Comparison of ENCODE assay signal across 2 cellular contexts in the genomic region with DNA sequence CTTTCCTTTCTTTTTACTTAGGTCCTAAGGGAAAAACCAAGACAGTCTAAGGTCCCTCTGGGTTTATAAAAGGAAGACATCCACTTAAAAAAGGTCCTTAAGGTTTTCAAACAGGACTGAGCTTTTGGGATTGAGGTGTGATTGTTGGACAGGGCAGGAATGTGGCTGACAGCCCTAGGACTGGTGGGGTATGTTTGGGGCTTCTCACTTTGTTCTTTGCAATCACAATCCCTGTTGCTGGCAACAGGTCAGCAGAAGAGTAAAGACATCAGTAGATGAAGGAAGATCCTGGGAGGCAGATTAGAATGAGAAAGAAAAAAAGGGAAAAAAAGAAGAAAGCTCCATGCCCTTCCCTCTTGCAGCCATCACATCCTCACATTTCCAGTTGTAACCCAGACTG.
TF ChIP-seq lines count a peak whose summit lies in the region.

No MANE protein-coding gene starts in this region.

TF ChIP-seq in SK-N-SH, 30 proteins besides CTCF, POLR2A, EP300 and RAD21 (continued from another document):
- TF ChIP-seq, protein P1, sequence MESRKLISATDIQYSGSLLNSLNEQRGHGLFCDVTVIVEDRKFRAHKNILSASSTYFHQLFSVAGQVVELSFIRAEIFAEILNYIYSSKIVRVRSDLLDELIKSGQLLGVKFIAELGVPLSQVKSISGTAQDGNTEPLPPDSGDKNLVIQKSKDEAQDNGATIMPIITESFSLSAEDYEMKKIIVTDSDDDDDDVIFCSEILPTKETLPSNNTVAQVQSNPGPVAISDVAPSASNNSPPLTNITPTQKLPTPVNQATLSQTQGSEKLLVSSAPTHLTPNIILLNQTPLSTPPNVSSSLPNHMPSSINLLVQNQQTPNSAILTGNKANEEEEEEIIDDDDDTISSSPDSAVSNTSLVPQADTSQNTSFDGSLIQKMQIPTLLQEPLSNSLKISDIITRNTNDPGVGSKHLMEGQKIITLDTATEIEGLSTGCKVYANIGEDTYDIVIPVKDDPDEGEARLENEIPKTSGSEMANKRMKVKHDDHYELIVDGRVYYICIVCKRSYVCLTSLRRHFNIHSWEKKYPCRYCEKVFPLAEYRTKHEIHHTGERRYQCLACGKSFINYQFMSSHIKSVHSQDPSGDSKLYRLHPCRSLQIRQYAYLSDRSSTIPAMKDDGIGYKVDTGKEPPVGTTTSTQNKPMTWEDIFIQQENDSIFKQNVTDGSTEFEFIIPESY (IDR thresholded peaks at IDR 0.05; ENCODE audit: borderline replicate concordance, low read depth), result no peak
- TF ChIP-seq TCF12 (IDR thresholded peaks at IDR 0.05) (no peak), MEF2A (IDR thresholded peaks at IDR 0.05; ENCODE audit: borderline replicate concordance, low read depth) (no peak), ELF1 (IDR thresholded peaks at IDR 0.05) (no peak), NFIC (IDR thresholded peaks at IDR 0.05; ENCODE audit: borderline replicate concordance) (no peak)
- TF ChIP-seq, protein P2, sequence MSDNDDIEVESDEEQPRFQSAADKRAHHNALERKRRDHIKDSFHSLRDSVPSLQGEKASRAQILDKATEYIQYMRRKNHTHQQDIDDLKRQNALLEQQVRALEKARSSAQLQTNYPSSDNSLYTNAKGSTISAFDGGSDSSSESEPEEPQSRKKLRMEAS (IDR thresholded peaks at IDR 0.05; ENCODE audit: low read depth), result no peak
TF ChIP-seq in SK-N-SH: peak in this region for 0.

TF ChIP-seq in SK-N-SH treated with all-trans-retinoic acid at 6 μM for 48 hours, 23 proteins besides CTCF, POLR2A, EP300 and RAD21 (continued from another document):
- TF ChIP-seq, protein P3, sequence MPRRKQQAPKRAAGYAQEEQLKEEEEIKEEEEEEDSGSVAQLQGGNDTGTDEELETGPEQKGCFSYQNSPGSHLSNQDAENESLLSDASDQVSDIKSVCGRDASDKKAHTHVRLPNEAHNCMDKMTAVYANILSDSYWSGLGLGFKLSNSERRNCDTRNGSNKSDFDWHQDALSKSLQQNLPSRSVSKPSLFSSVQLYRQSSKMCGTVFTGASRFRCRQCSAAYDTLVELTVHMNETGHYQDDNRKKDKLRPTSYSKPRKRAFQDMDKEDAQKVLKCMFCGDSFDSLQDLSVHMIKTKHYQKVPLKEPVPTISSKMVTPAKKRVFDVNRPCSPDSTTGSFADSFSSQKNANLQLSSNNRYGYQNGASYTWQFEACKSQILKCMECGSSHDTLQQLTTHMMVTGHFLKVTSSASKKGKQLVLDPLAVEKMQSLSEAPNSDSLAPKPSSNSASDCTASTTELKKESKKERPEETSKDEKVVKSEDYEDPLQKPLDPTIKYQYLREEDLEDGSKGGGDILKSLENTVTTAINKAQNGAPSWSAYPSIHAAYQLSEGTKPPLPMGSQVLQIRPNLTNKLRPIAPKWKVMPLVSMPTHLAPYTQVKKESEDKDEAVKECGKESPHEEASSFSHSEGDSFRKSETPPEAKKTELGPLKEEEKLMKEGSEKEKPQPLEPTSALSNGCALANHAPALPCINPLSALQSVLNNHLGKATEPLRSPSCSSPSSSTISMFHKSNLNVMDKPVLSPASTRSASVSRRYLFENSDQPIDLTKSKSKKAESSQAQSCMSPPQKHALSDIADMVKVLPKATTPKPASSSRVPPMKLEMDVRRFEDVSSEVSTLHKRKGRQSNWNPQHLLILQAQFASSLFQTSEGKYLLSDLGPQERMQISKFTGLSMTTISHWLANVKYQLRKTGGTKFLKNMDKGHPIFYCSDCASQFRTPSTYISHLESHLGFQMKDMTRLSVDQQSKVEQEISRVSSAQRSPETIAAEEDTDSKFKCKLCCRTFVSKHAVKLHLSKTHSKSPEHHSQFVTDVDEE (CRISPR knock-in tag; IDR thresholded peaks at IDR 0.05), result no peak
